In the genomic region with DNA sequence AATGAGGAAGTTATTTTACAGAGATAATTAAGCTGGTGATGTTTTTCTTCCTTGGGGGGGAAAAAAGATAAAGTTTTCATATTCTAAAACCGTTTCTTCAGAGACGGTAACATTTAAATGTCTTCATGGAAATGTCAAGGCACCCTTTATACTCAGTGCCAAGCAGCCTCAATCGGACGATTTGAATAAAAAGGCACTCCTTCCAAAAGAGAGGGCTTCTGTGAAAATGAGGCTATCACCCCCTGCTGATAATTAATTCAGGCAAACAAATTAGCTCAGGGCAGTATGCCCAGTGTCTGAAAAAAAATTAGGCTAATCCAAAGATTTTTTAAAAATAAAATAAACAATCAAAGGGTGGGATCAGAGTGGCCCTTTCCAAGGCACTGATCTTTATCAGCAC, we compare ENCODE assay signal across 20 cellular contexts.
DNase-seq lines count a peak whose midpoint lies in the region; ATAC-seq and TF ChIP-seq lines count a peak whose summit lies in the region.
"Had no signal": no experiment of that assay in that cellular context is flagged by ENCODE, and none has a peak within 500 bp of the region (broad histone marks: within the 10 kb centered on the region; RNA-seq: fewer than 3 reads in every experiment).

No MANE protein-coding gene starts in this region.

- in situ Hi-C loops in GM13977 (cut with MboI; ENCODE audit: low pct_unique_long_range_greater_than_20kb, low sequenced_read_pairs, unreplicated experiment), result no loop called here

- no peak for ATAC-seq in HG03520 (IDR thresholded peaks at IDR 0.05; ENCODE audit: unreplicated experiment)
- ATAC-seq in GM21515 (IDR thresholded peaks at IDR 0.05; ENCODE audit: unreplicated experiment), result no peak
- ATAC-seq: Panc1 had no signal

- TF ChIP-seq CTCF in GM13977 (IDR thresholded peaks at IDR 0.05; ENCODE audit: extremely low read depth, insufficient read depth, missing control alignments), result no peak

- DNase-seq in NCI-H1417 (lab: John Stamatoyannopoulos, UW), result peak in 2 of 3 experiments; percentile 18 to 38
- no peak for DNase-seq in NCI-H1417 treated with DMSO at 0.1 percent for 48 hours (lab: John Stamatoyannopoulos, UW)
- peak; percentile 35 for DNase-seq in NCI-H146 treated with DMSO at 0.1 percent for 48 hours (lab: John Stamatoyannopoulos, UW; ENCODE audit: unreplicated experiment)
- peak; percentile 17 for DNase-seq in cerebellum (ENCODE audit: low spot score)
- no peak for DNase-seq in GM13977 (ENCODE audit: low spot score)
- DNase-seq in activated gamma-delta T cell treated with Interleukin-2 at 50 U/mL for 16 hours, result no peak
- DNase-seq: 8988T; CD4-positive, CD25-positive, alpha-beta regulatory T cell; DMS53; NCI-H1048; NCI-H187; NCI-H2081 treated with DMSO at 0.1 percent for 48 hours; NCI-H2171; NCI-H226; NCI-H510A; NCI-H774; SHP77 had no signal

Comparison
In these comparisons a context has a peak if more than half of its experiments do, and no peak if none do; other contexts are left out.
1. DNase-seq: peak in NCI-H1417 (2 of 3), NCI-H146 treated with DMSO at 0.1 percent for 48 hours (single experiment) and cerebellum (single experiment); none in NCI-H1417 treated with DMSO at 0.1 percent for 48 hours (single experiment), GM13977 (single experiment) and activated gamma-delta T cell treated with Interleukin-2 at 50 U/mL for 16 hours (single experiment).